Comparison of ENCODE assay signal across 20 cellular contexts in the genomic region with DNA sequence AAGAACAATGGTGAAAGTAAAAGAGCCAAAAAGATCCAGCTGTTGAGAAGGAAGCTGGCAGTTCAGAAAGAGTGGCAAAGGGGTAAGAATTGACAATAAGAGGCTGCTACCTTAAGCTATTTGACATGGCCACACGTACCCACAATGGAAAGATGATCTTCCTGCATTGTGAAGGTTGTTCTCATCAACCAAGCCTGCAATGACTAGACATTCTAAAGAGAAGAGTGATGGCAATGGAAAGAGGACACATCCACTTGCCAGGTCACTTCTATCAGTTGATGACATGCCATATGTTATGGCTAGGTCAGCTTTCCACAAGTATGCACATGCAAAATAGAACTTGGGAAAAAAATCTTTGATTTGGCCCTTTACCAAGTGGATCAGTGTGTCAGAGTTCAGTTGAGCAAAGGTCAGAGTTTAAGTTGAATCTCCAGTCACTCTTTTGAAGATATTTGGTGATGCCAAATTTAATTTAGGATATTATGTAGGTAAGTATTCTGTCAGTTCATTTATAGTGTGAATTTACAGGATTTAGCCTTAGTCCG.
DNase-seq lines count a peak whose midpoint lies in the region; ATAC-seq and TF ChIP-seq lines count a peak whose summit lies in the region.
"Had no signal": no experiment of that assay in that cellular context is flagged by ENCODE, and none has a peak within 500 bp of the region (broad histone marks: within the 10 kb centered on the region; RNA-seq: fewer than 3 reads in every experiment).

No MANE protein-coding gene starts in this region.

- ATAC-seq in Right ventricle myocardium superior (ENCODE audit: poor library complexity): peak; percentile 17
- no peak for ATAC-seq in left cardiac atrium
- ATAC-seq in gastroesophageal sphincter: no peak
- no peak for ATAC-seq in stimulated activated naive CD8-positive, alpha-beta T cell treated with anti-CD3 and anti-CD28 coated beads, Interleukin-15, Interleukin-2, amounts not matched to agents 100 U/mL and 50 U/mL, for 24 hours

- H3K4me3 ChIP-seq in gastroesophageal sphincter (no peak overlapping the region), stomach (no peak overlapping the region), mammary epithelial cell (replicated peaks in 1 of 3; ENCODE audit: insufficient read depth in 1 of 3, low read depth in 2 of 3, low read length in 3 of 3) (no peak overlapping the region)

- H3K9ac ChIP-seq in mammary epithelial cell (ENCODE audit: insufficient read depth, low read length): no peak overlapping the region

- no peak overlapping the region for H3K4me2 ChIP-seq in mammary epithelial cell (ENCODE audit: insufficient read depth, low read depth, low read length)

- peak overlapping the region; percentile 10 for H3K27ac Mint-ChIP-seq in nephron progenitor cell
- H3K27ac Mint-ChIP-seq: B cell had no signal

- H3K27me3 Mint-ChIP-seq in nephron progenitor cell (ENCODE audit: low read depth, poor library complexity): no peaks in the 10 kb centered on the region
- H3K27me3 Mint-ChIP-seq: B cell had no signal

- DNase-seq in Right ventricle myocardium superior (no peak), left cardiac atrium (no peak), nephron progenitor cell (no peak), stomach (no peak), NCI-H2196 treated with DMSO at 0.1 percent for 48 hours (lab: John Stamatoyannopoulos, UW; ENCODE audit: unreplicated experiment) (no peak), mammary epithelial cell (no peak)
- no peak for DNase-seq in stimulated activated naive CD8-positive, alpha-beta T cell treated with anti-CD3 and anti-CD28 coated beads, Interleukin-15, Interleukin-2, amounts not matched to agents 100 U/mL and 50 U/mL, for 24 hours
- DNase-seq: 8988T, DND-41, GOT3, KBM-7, NCI-H1105 treated with DMSO at 0.1 percent for 48 hours, NCI-H1694, NCI-H2107, NCI-H2227 treated with DMSO at 0.1 percent for 48 hours, NCI-H510A treated with DMSO at 0.1 percent for 48 hours, NCI-H774, SHP77 treated with DMSO at 0.1 percent for 48 hours had no signal

- peaks cover 0 to 68% of the 10 kb centered on the region in 2 donors for H3K36me3 ChIP-seq in gastroesophageal sphincter
- H3K36me3 ChIP-seq in stomach: peaks cover 0 to 58% (median 38%) of the 10 kb centered on the region in 4 donors
- peaks cover 6% of the 10 kb centered on the region for H3K36me3 ChIP-seq in mammary epithelial cell (ENCODE audit: insufficient read depth, low read length)

- H3K36me3 Mint-ChIP-seq in nephron progenitor cell (ENCODE audit: low read depth): peaks cover 50% of the 10 kb centered on the region

- H3K4me3 Mint-ChIP-seq in nephron progenitor cell: no peak overlapping the region
- H3K4me3 Mint-ChIP-seq: B cell had no signal

- dilution Hi-C loops in mammary epithelial cell (cut with HindIII; ENCODE audit: low sequenced_read_pairs): no loop called here

- peaks cover 0 to 75% (median 6%) of the 10 kb centered on the region in 3 donors for H3K4me1 ChIP-seq in gastroesophageal sphincter
- peaks cover 0 to 29% (median 6%) of the 10 kb centered on the region in 4 donors for H3K4me1 ChIP-seq in stomach
- H3K4me1 ChIP-seq in mammary epithelial cell (ENCODE audit: insufficient read depth, low read length): no peaks in the 10 kb centered on the region

- no peaks in the 10 kb centered on the region for H3K79me2 ChIP-seq in mammary epithelial cell (ENCODE audit: insufficient read depth, low read length)

- CTCF ChIA-PET in mammary epithelial cell (lab: Charles Lee; ENCODE audit: low non-redundant PET): no interaction called here

- in situ Hi-C loops in mammary epithelial cell (cut with MboI; ENCODE audit: low sequenced_read_pairs in 2 of 2): no loop called here

- no peaks in the 10 kb centered on the region for H3K9me3 Mint-ChIP-seq in nephron progenitor cell

- no TSS peak for BruUV-seq in mammary epithelial cell (replicated peaks; lab: Mats Ljungman, UMichigan)

- TF ChIP-seq EP300 in gastroesophageal sphincter (IDR thresholded peaks at IDR 0.05) (no peak), stomach (IDR thresholded peaks at IDR 0.05) (no peak)

- H3K27ac ChIP-seq in gastroesophageal sphincter: peak overlapping the region in 3 of 4 donors; percentile 13 to 30 (median 24)
- H3K27ac ChIP-seq in stomach: peak overlapping the region in 1 of 5 donors; percentile 5
- no peak overlapping the region for H3K27ac ChIP-seq in mammary epithelial cell (ENCODE audit: insufficient read depth, low read depth, low read length)

- TF ChIP-seq CTCF in gastroesophageal sphincter (IDR thresholded peaks at IDR 0.05) (no peak), nephron progenitor cell (IDR thresholded peaks at IDR 0.05) (no peak), stomach (IDR thresholded peaks at IDR 0.05) (no peak), mammary epithelial cell (conservative IDR thresholded peaks at IDR 0.05 in 1 of 2, IDR thresholded peaks at IDR 0.05 in 1 of 2; ENCODE audit: extremely low read depth in 1 of 2, insufficient read depth in 1 of 2, low read depth in 1 of 2, low read length in 2 of 2) (no peak)

- no peaks in the 10 kb centered on the region for H3K4me1 Mint-ChIP-seq in nephron progenitor cell
- H3K4me1 Mint-ChIP-seq: B cell had no signal

- 20 to 25% methylated on average over 2 of the region's 2 CpGs for WGBS in gastroesophageal sphincter (ENCODE audit: low coverage in 1 of 2), 2 donors
- 69 to 89% (median 82%) methylated on average over 2 of the region's 2 CpGs for WGBS in stomach, 5 donors
- WGBS in mammary epithelial cell (ENCODE audit: low coverage, missing lambda C conversion rate): 97% methylated on average over 2 of the region's 2 CpGs

- no peaks in the 10 kb centered on the region for H3K9me3 ChIP-seq in gastroesophageal sphincter
- no peaks in the 10 kb centered on the region for H3K9me3 ChIP-seq in stomach
- H3K9me3 ChIP-seq in mammary epithelial cell (replicated peaks; ENCODE audit: insufficient read depth, low read length): no peaks in the 10 kb centered on the region

- H3K27me3 ChIP-seq in gastroesophageal sphincter (no peaks in the 10 kb centered on the region), stomach (no peaks in the 10 kb centered on the region), mammary epithelial cell (ENCODE audit: insufficient read depth, low read length) (no peaks in the 10 kb centered on the region)

- TF ChIP-seq POLR2A in gastroesophageal sphincter (IDR thresholded peaks at IDR 0.05) (no peak), stomach (IDR thresholded peaks at IDR 0.05) (no peak)

- intact Hi-C loops in Right ventricle myocardium superior (cut with DNase I): no loop called here
- intact Hi-C loops in left cardiac atrium (cut with DNase I): no loop called here
- intact Hi-C loops in stomach (cut with DNase I; ENCODE audit: low total_unique reads): no loop called here
- intact Hi-C loops in mammary epithelial cell (cut with micrococcal nuclease): no loop called here

- H2AFZ ChIP-seq in mammary epithelial cell (ENCODE audit: low read depth, low read length): no peak overlapping the region

- no peaks in the 10 kb centered on the region for H4K20me1 ChIP-seq in mammary epithelial cell (ENCODE audit: insufficient read depth, low read length)
